ENCODE assay signal across 3 cellular contexts in genomic region chr16:19890901-19891300, GRCh38.
TF ChIP-seq lines count a peak whose summit lies in the region.

No MANE protein-coding gene starts in this region.

TF ChIP-seq in HepG2, 621 proteins besides CTCF, POLR2A, EP300 and RAD21 (continues in another document):
- TF ChIP-seq ZNF737 (CRISPR knock-in tag; IDR thresholded peaks at IDR 0.05; ENCODE audit: borderline replicate concordance): no peak
- TF ChIP-seq ZFP1 (CRISPR knock-in tag; IDR thresholded peaks at IDR 0.05): no peak
- TF ChIP-seq ZNF775 (CRISPR knock-in tag; IDR thresholded peaks at IDR 0.05; ENCODE audit: borderline replicate concordance): no peak
- 0 out of 2 replicates have a peak, but pooled peaks have one; percentile 56 for TF ChIP-seq ZMYM3 (CRISPR knock-in tag; IDR thresholded peaks at IDR 0.05)
- TF ChIP-seq ATF6 (CRISPR knock-in tag; conservative IDR thresholded peaks at IDR 0.05): no peak
- TF ChIP-seq BCL3 (CRISPR knock-in tag; IDR thresholded peaks at IDR 0.05): no peak
- no peak for TF ChIP-seq MNT (IDR thresholded peaks at IDR 0.05)
- TF ChIP-seq STAT5B (CRISPR knock-in tag; IDR thresholded peaks at IDR 0.05): no peak
- no peak for TF ChIP-seq KDM1A (CRISPR knock-in tag; IDR thresholded peaks at IDR 0.05)
- no peak for TF ChIP-seq SOX13 (IDR thresholded peaks at IDR 0.05)
- TF ChIP-seq SOX13 (CRISPR knock-in tag; conservative IDR thresholded peaks at IDR 0.05 in 1 of 2, IDR thresholded peaks at IDR 0.05 in 1 of 2): peak in 1 of 2 experiments; percentile 75; a peak in 2 of 4 replicates
- no peak for TF ChIP-seq ZNF232 (CRISPR knock-in tag; IDR thresholded peaks at IDR 0.05; ENCODE audit: borderline replicate concordance)
- no peak for TF ChIP-seq POGZ (CRISPR knock-in tag; IDR thresholded peaks at IDR 0.05)
- TF ChIP-seq MAF1 (CRISPR knock-in tag; IDR thresholded peaks at IDR 0.05; ENCODE audit: borderline replicate concordance): no peak
- TF ChIP-seq MIER2 (CRISPR knock-in tag; IDR thresholded peaks at IDR 0.05): no peak
- no peak for TF ChIP-seq SOX6 (IDR thresholded peaks at IDR 0.05)
- peak; percentile 20; the same call in 1 of the 2 replicates for TF ChIP-seq SOX6 (CRISPR knock-in tag; IDR thresholded peaks at IDR 0.05)
- no peak for TF ChIP-seq ZNF383 (CRISPR knock-in tag; IDR thresholded peaks at IDR 0.05; ENCODE audit: borderline replicate concordance)
- 0 out of 2 replicates have a peak, but pooled peaks have one; percentile 17 for TF ChIP-seq CEBPB (IDR thresholded peaks at IDR 0.05; ENCODE audit: borderline replicate concordance, low read depth, low read length)

TF ChIP-seq in K562, 482 proteins besides CTCF, POLR2A, EP300 and RAD21:
- no peak for TF ChIP-seq MIER1 (IDR thresholded peaks at IDR 0.05; ENCODE audit: low read depth)
- TF ChIP-seq RBM25 (IDR thresholded peaks at IDR 0.05; ENCODE audit: low read depth, low read length, severe bottlenecking): peak; percentile 89

TF ChIP-seq in HEK293T, 16 proteins besides CTCF, POLR2A, EP300 and RAD21:
- TF ChIP-seq CTBP1 (IDR thresholded peaks at IDR 0.05; ENCODE audit: borderline replicate concordance) (no peak), NFRKB (IDR thresholded peaks at IDR 0.05) (no peak), LEF1 (IDR thresholded peaks at IDR 0.05; ENCODE audit: borderline replicate concordance) (no peak), SUZ12 (IDR thresholded peaks at IDR 0.05) (no peak), ELF4 (IDR thresholded peaks at IDR 0.05) (no peak), FOXK2 (IDR thresholded peaks at IDR 0.05) (no peak), ZNF384 (IDR thresholded peaks at IDR 0.05) (no peak), SP1 (IDR thresholded peaks at IDR 0.05) (no peak), FOXM1 (IDR thresholded peaks at IDR 0.05; ENCODE audit: borderline replicate concordance) (no peak), PKNOX1 (IDR thresholded peaks at IDR 0.05) (no peak), FOXA1 (IDR thresholded peaks at IDR 0.05) (no peak), BHLHE40 (IDR thresholded peaks at IDR 0.05; ENCODE audit: borderline replicate concordance) (no peak), ARNT (IDR thresholded peaks at IDR 0.05) (no peak), L3MBTL2 (conservative IDR thresholded peaks at IDR 0.05) (no peak), TARDBP (IDR thresholded peaks at IDR 0.05) (no peak)
